17 cellular contexts compared by ENCODE assay signal in genomic region chr20:20073851-20074252, GRCh38. TPM values are rescaled to one million over a fixed set of nuclear protein-coding genes. Genes with fewer than 3 reads are reported as not detected.
A peak's percentile ranks its signal among the peaks of the same experiment; 100 is the strongest.
DNase-seq lines count a peak whose midpoint lies in the region; ATAC-seq, FAIRE-seq and TF ChIP-seq lines count a peak whose summit lies in the region.
"Had no signal": no experiment of that assay in that cellular context is flagged by ENCODE, and none has a peak within 500 bp of the region (broad histone marks: within the 10 kb centered on the region; RNA-seq: fewer than 3 reads in every experiment).

No MANE protein-coding gene starts in this region.

- no peak overlapping the region for H2BK15ac ChIP-seq in H1 (ENCODE audit: low read length)

- H2BK20ac ChIP-seq in H1 (ENCODE audit: low read length), result no peak overlapping the region

- TF ChIP-seq EP300 in H1 (IDR thresholded peaks at IDR 0.05; ENCODE audit: borderline replicate concordance in 1 of 2, low read depth in 2 of 2, low read length in 2 of 2), result no peak

- POLR2A ChIA-PET in H1 (lab: Charles Lee; ENCODE audit: partially characterized antibody), result no interaction called here

- TF ChIP-seq RAD21 in H1 (IDR thresholded peaks at IDR 0.05 in 1 of 2, conservative IDR thresholded peaks at IDR 0.05 in 1 of 2; ENCODE audit: low read depth in 2 of 2, low read length in 2 of 2), result no peak

- H3K9ac ChIP-seq in H1 (replicated peaks in 1 of 4; ENCODE audit: extremely low read depth in 1 of 4, low read depth in 3 of 4, low read length in 3 of 4) (no peak overlapping the region), skeletal muscle satellite cell (ENCODE audit: low read depth, low read length) (no peak overlapping the region)

- H3K23ac ChIP-seq in H1 (ENCODE audit: insufficient read length), result no peak overlapping the region

- peak overlapping the region; percentile 60; the same call in 1 of the 2 replicates for H2AFZ ChIP-seq in H1 (ENCODE audit: low read length)

- H3K4me1 ChIP-seq in H1 (replicated peaks in 1 of 4; ENCODE audit: control insufficient read depth in 3 of 4, insufficient read depth in 4 of 4, low read length in 3 of 4) (peaks cover 0 to 5% (median 2%) of the 10 kb centered on the region in 4 experiments; a peak in 4 of 7 replicates), skeletal muscle satellite cell (ENCODE audit: control insufficient read depth, insufficient read depth, low read length) (no peaks in the 10 kb centered on the region), left lung (no peaks in the 10 kb centered on the region)

- H2AK5ac ChIP-seq in H1 (ENCODE audit: low read depth, low read length), result no peak overlapping the region

- no peak overlapping the region for H3K4ac ChIP-seq in H1 (replicated peaks; ENCODE audit: insufficient read length, low read depth, low read length)

- H2BK120ac ChIP-seq in H1 (replicated peaks; ENCODE audit: low read depth, low read length), result no peak overlapping the region

- TF ChIP-seq POLR2A in H1 (IDR thresholded peaks at IDR 0.05; ENCODE audit: control extremely low read depth in 1 of 2, low read depth in 2 of 2, low read length in 2 of 2), result no peak

- no peak overlapping the region for H3K56ac ChIP-seq in H1 (replicated peaks; ENCODE audit: insufficient read length, low read depth, low read length)

- no peak for TF ChIP-seq CTCF in H1 (IDR thresholded peaks at IDR 0.05; ENCODE audit: control extremely low read depth in 1 of 3, insufficient read depth in 1 of 3, low read depth in 1 of 3, low read length in 3 of 3)
- no peak for TF ChIP-seq CTCF in left lung (IDR thresholded peaks at IDR 0.05)

- intact Hi-C loops in sciatic nerve (cut with DNase I), result no loop called here
- intact Hi-C loops in left lung (cut with DNase I), result no loop called here

- H3K4me3 ChIP-seq in H1 (ENCODE audit: extremely low read depth in 1 of 4, insufficient read depth in 2 of 4, low read depth in 3 of 4, low read length in 4 of 4) (no peak overlapping the region), skeletal muscle satellite cell (ENCODE audit: low read length) (peak overlapping the region; percentile 19), left lung (no peak overlapping the region)
- H3K4me3 ChIP-seq: thyroid gland had no signal

- H3K18ac ChIP-seq in H1 (ENCODE audit: extremely low read depth, low read length), result no peak overlapping the region

- H3K79me1 ChIP-seq in H1 (ENCODE audit: low read depth, low read length), result no peaks in the 10 kb centered on the region

- H3K23me2 ChIP-seq in H1 (ENCODE audit: low read depth, low read length), result no peaks in the 10 kb centered on the region; the same call in 1 of the 2 replicates

- no peak overlapping the region for H4K91ac ChIP-seq in H1 (replicated peaks; ENCODE audit: insufficient read length, low read length)

- no peaks in the 10 kb centered on the region for H3K79me2 ChIP-seq in H1 (ENCODE audit: control insufficient read depth in 1 of 2, insufficient read depth in 2 of 2, low read length in 2 of 2)

- no peak overlapping the region for H4K5ac ChIP-seq in H1 (ENCODE audit: insufficient read length, low read depth, low read length)

- H3K27me3 ChIP-seq in H1 (replicated peaks in 1 of 4; ENCODE audit: control insufficient read depth in 3 of 4, extremely low read depth in 1 of 4, insufficient read depth in 3 of 4, low read length in 3 of 4) (no peaks in the 10 kb centered on the region), skeletal muscle satellite cell (ENCODE audit: control insufficient read depth, insufficient read depth, low read length) (peaks cover 33% of the 10 kb centered on the region), left lung (peaks cover 0 to 17% of the 10 kb centered on the region in 2 donors)
- H3K27me3 ChIP-seq: thyroid gland had no signal

- H3K4me2 ChIP-seq in H1 (ENCODE audit: insufficient read depth in 1 of 2, low read depth in 2 of 2, low read length in 2 of 2), result no peak overlapping the region
- peak overlapping the region; percentile 70 for H3K4me2 ChIP-seq in skeletal muscle satellite cell (ENCODE audit: low read length)

- no peak overlapping the region for H2BK5ac ChIP-seq in H1 (ENCODE audit: low read depth, low read length)

- H4K20me1 ChIP-seq in H1 (replicated peaks in 1 of 2; ENCODE audit: control insufficient read depth in 1 of 2, insufficient read depth in 2 of 2, low read length in 2 of 2), result no peaks in the 10 kb centered on the region

- DNase-seq in NCI-H2107 treated with DMSO at 0.1 percent for 48 hours (lab: John Stamatoyannopoulos, UW; ENCODE audit: unreplicated experiment), result peak; percentile 48
- DNase-seq in NCI-H2107 (lab: John Stamatoyannopoulos, UW), result no peak
- DNase-seq in NCI-H2171 treated with DMSO at 0.1 percent for 48 hours (lab: John Stamatoyannopoulos, UW), result peak; percentile 95
- DNase-seq in H1 (ENCODE audit: low read depth in 1 of 2, low spot score in 2 of 2), result no peak
- DNase-seq in sciatic nerve (ENCODE audit: low spot score), result no peak
- DNase-seq in stimulated activated naive CD8-positive, alpha-beta T cell treated with anti-CD3 and anti-CD28 coated beads, Interleukin-15, Interleukin-2, amounts not matched to agents 100 U/mL and 50 U/mL, for 24 hours, result no peak
- no peak for DNase-seq in left lung
- DNase-seq: activated gamma-delta T cell, Calu3, NCI-H1436 treated with DMSO at 0.1 percent for 48 hours, T1000, thyroid gland had no signal

- H3K36me3 ChIP-seq in H1 (ENCODE audit: control insufficient read depth in 2 of 4, insufficient read depth in 4 of 4, low read length in 3 of 4), result no peaks in the 10 kb centered on the region
- H3K36me3 ChIP-seq in skeletal muscle satellite cell (ENCODE audit: insufficient read depth, low read length), result no peaks in the 10 kb centered on the region
- no peaks in the 10 kb centered on the region for H3K36me3 ChIP-seq in left lung
- H3K36me3 ChIP-seq: thyroid gland had no signal

- H3K27ac ChIP-seq in H1 (ENCODE audit: low read depth, low read length), result no peak overlapping the region
- H3K27ac ChIP-seq in left lung, result no peak overlapping the region
- H3K27ac ChIP-seq: thyroid gland had no signal

- no peak overlapping the region for H4K8ac ChIP-seq in H1 (ENCODE audit: extremely low read depth, insufficient read depth, low read length)

- CTCF ChIA-PET in H1 (lab: Charles Lee; ENCODE audit: partially characterized antibody), result interaction anchor here (0.6 to 1.0 kb wide), 3 partner anchors 8 to 521 kb away, joined by 3 to 4 read pairs (median 3); no protein-coding TSS in a partner anchor

- no peak overlapping the region for H2BK12ac ChIP-seq in H1 (ENCODE audit: low read depth, low read length)

- ATAC-seq in sciatic nerve (no peak), left lung (no peak)
- ATAC-seq in stimulated activated naive CD8-positive, alpha-beta T cell treated with anti-CD3 and anti-CD28 coated beads, Interleukin-15, Interleukin-2, amounts not matched to agents 100 U/mL and 50 U/mL, for 24 hours, result no peak

- H3K9me3 ChIP-seq in H1 (ENCODE audit: insufficient read depth in 2 of 2, low read depth in 1 of 2, low read length in 1 of 2), result no peaks in the 10 kb centered on the region
- no peaks in the 10 kb centered on the region for H3K9me3 ChIP-seq in skeletal muscle satellite cell (replicated peaks; ENCODE audit: low read length)
- H3K9me3 ChIP-seq in left lung, result no peaks in the 10 kb centered on the region
- H3K9me3 ChIP-seq: thyroid gland had no signal

- 71% methylated on average over 10 of the region's 10 CpGs; no CpG with 5 or more reads in 1 of the 2 experiments for WGBS in H1 (ENCODE audit: extremely low coverage in 1 of 2, insufficient coverage in 1 of 2, insufficient read length in 1 of 2, insufficient replicate concordance in 2 of 2, low coverage in 1 of 2, low lambda C conversion rate in 2 of 2, missing lambda C conversion rate in 1 of 2), 2 experiments

- no peak overlapping the region for H3K14ac ChIP-seq in H1 (ENCODE audit: insufficient read length)

- no peak for FAIRE-seq in H1 (lab: Jason Lieb, UNC)
- FAIRE-seq: astrocyte had no signal

RNA-seq across cellular contexts. Expression of gene CFAP61, which starts 21.5 kb away (rescaled TPM):
- total RNA-seq in H1 (2021; fragmentation: NEBNext Ultra II Directional; extraction: Animal tissue kit (Norgen Biotek cat#: 25700)), result 0.61 TPM in 1 of 2 replicates, not detected in the other
- 0.08 and 0.29 TPM in 2 replicates for polyA plus RNA-seq in H1 (2011; rRNA removed)
- 0.14 TPM for polyA plus RNA-seq in H1 (2011; cell fraction: cytosol; rRNA removed)
- polyA plus RNA-seq in H1 (2011; cell fraction: nucleus; rRNA removed), result 0.57 TPM
- polyA plus RNA-seq in H1 (2012, experiment 1 of 2), result 0.59 to 1.0 TPM in 2 of 4 replicates, not detected in the others
- polyA plus RNA-seq in H1 (2012, experiment 2 of 2), result not detected
- 0.06 TPM for polyA plus RNA-seq in H1 (2013, experiment 1 of 2)
- polyA plus RNA-seq in H1 (2013, experiment 2 of 2), result 0.17 TPM
- polyA minus RNA-seq in H1 (2011; rRNA and poly(A)+ RNA removed), result 0.95 and 1.7 TPM in 2 replicates
- polyA minus RNA-seq in H1 (2011; cell fraction: cytosol; rRNA and poly(A)+ RNA removed), result not detected
- not detected for polyA minus RNA-seq in H1 (2011; cell fraction: nucleus; rRNA and poly(A)+ RNA removed)
- total RNA-seq in skeletal muscle satellite cell (2012; rRNA removed), result not detected in 2 replicates
- total RNA-seq in sciatic nerve, result 0.40 TPM
- total RNA-seq in left lung, result 1 to 10 TPM in 1 of 2 donors, not detected in 1; 4.0 TPM
- total RNA-seq: astrocyte, Calu3, dermis microvascular lymphatic vessel endothelial cell, osteoblast had no signal
- polyA plus RNA-seq: AG04450 had no signal

RNA-seq across cellular contexts. Expression of gene CRNKL1, which starts 21.6 kb away (rescaled TPM):
- total RNA-seq in H1 (2021; fragmentation: NEBNext Ultra II Directional; extraction: Animal tissue kit (Norgen Biotek cat#: 25700)), result 21.9 and 26.5 TPM in 2 replicates
- polyA plus RNA-seq in H1 (2011; rRNA removed), result 2.8 and 4.0 TPM in 2 replicates
- polyA plus RNA-seq in H1 (2011; cell fraction: cytosol; rRNA removed), result 7.9 TPM
- polyA plus RNA-seq in H1 (2011; cell fraction: nucleus; rRNA removed), result 5.3 TPM
- 12.1 to 26.7 TPM (median 15.7 TPM) in 4 replicates for polyA plus RNA-seq in H1 (2012, experiment 1 of 2)
- polyA plus RNA-seq in H1 (2012, experiment 2 of 2), result 0.89 TPM
- polyA plus RNA-seq in H1 (2013, experiment 1 of 2), result 17.5 TPM
- polyA plus RNA-seq in H1 (2013, experiment 2 of 2), result 19.3 TPM
- polyA minus RNA-seq in H1 (2011; rRNA and poly(A)+ RNA removed), result 9.4 and 10.9 TPM in 2 replicates
- polyA minus RNA-seq in H1 (2011; cell fraction: cytosol; rRNA and poly(A)+ RNA removed), result 8.0 TPM
- 9.2 TPM for polyA minus RNA-seq in H1 (2011; cell fraction: nucleus; rRNA and poly(A)+ RNA removed)
- 18.6 and 20.5 TPM in 2 replicates for total RNA-seq in skeletal muscle satellite cell (2012; rRNA removed)
- total RNA-seq in sciatic nerve, result 24.9 TPM
- 10 to 100 TPM; 17.9 to 20.1 TPM for total RNA-seq in left lung

RNA-seq across cellular contexts. Expression of gene NAA20, which starts 56.7 kb away (rescaled TPM):
- 39.1 and 41.1 TPM in 2 replicates for total RNA-seq in H1 (2021; fragmentation: NEBNext Ultra II Directional; extraction: Animal tissue kit (Norgen Biotek cat#: 25700))
- polyA plus RNA-seq in H1 (2011; rRNA removed), result 15.8 and 21.9 TPM in 2 replicates
- polyA plus RNA-seq in H1 (2011; cell fraction: cytosol; rRNA removed), result 27.0 TPM
- polyA plus RNA-seq in H1 (2011; cell fraction: nucleus; rRNA removed), result 8.5 TPM
- polyA plus RNA-seq in H1 (2012, experiment 1 of 2), result 25.5 to 39.8 TPM (median 27.2 TPM) in 4 replicates
- 17.5 TPM for polyA plus RNA-seq in H1 (2012, experiment 2 of 2)
- polyA plus RNA-seq in H1 (2013, experiment 1 of 2), result 31.9 TPM
- 35.1 TPM for polyA plus RNA-seq in H1 (2013, experiment 2 of 2)
- polyA minus RNA-seq in H1 (2011; rRNA and poly(A)+ RNA removed), result 10.4 and 12.2 TPM in 2 replicates
- polyA minus RNA-seq in H1 (2011; cell fraction: cytosol; rRNA and poly(A)+ RNA removed), result 10.7 TPM
- 15.3 TPM for polyA minus RNA-seq in H1 (2011; cell fraction: nucleus; rRNA and poly(A)+ RNA removed)
- 45.4 and 52.5 TPM in 2 replicates for total RNA-seq in skeletal muscle satellite cell (2012; rRNA removed)
- 38.1 TPM for total RNA-seq in sciatic nerve
- 10 to 100 TPM; 48.7 to 60.1 TPM for total RNA-seq in left lung

Comparison
In these comparisons a context has a peak if more than half of its experiments do, and no peak if none do; other contexts are left out.
1. DNase-seq: peak in NCI-H2107 treated with DMSO at 0.1 percent for 48 hours (single experiment) and NCI-H2171 treated with DMSO at 0.1 percent for 48 hours (single experiment); none in NCI-H2107 (single experiment), H1 (0 of 2), sciatic nerve (single experiment), stimulated activated naive CD8-positive, alpha-beta T cell treated with anti-CD3 and anti-CD28 coated beads, Interleukin-15, Interleukin-2, amounts not matched to agents 100 U/mL and 50 U/mL, for 24 hours (single experiment) and left lung (0 of 2).